Comparison of ENCODE assay signal across 8 cellular contexts in the genomic region with DNA sequence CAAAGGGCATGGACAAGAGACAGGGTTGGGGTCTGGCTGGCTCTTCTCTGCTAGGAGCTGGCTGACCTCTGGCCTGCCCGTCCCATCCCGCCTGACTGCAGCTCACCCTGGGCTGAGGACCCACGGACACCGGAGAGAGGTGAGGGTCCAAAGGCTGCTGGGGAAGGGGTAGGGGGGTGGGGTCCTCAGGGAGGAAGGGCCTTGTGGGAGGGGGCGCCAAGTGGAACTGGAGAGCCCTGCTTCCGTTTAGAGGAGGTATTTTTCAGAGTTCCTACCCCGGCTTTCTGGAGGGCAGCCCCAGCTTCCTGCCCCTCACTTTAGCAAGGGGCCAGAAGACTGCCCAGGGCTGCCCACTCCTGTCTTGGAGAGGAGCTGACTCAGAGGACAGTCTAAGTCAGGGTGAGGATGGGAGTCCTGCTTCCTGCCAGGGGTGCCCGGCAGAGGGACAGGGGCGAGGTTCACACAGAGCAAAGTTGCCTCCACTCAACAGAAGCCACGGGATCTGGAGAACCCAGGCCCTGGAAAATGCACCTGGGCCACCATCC. TPM values are rescaled to one million over a fixed set of nuclear protein-coding genes. Genes with fewer than 3 reads are reported as not detected.
DNase-seq lines count a peak whose midpoint lies in the region; ATAC-seq lines count a peak whose summit lies in the region.

No MANE protein-coding gene starts in this region.

- H3K27me3 Mint-ChIP-seq in T-helper 2 cell treated with Interferon-gamma antibody and Interleukin-4, amounts not matched to agents 5 μg/mL and 100 μg/mL, for 36 hours (ENCODE audit: low read depth) = peaks cover 8% of the 10 kb centered on the region
- peaks cover under 1% of the 10 kb centered on the region for H3K27me3 Mint-ChIP-seq in activated CD8-positive, alpha-beta T cell treated with anti-CD3 and anti-CD28 coated beads, Interleukin-2, amount 10 ng/mL, durations not matched to agents 7 days and 5 days (ENCODE audit: low read depth)

- peak overlapping the region; percentile 69 for H3K4me3 Mint-ChIP-seq in T-helper 2 cell treated with Interferon-gamma antibody and Interleukin-4, amounts not matched to agents 5 μg/mL and 100 μg/mL, for 36 hours
- no peak overlapping the region for H3K4me3 Mint-ChIP-seq in activated CD8-positive, alpha-beta T cell treated with anti-CD3 and anti-CD28 coated beads, Interleukin-2, amount 10 ng/mL, durations not matched to agents 7 days and 5 days

- H3K36me3 Mint-ChIP-seq in T-helper 2 cell treated with Interferon-gamma antibody and Interleukin-4, amounts not matched to agents 5 μg/mL and 100 μg/mL, for 36 hours (ENCODE audit: low read depth) = peaks cover 10% of the 10 kb centered on the region
- H3K36me3 Mint-ChIP-seq in activated CD8-positive, alpha-beta T cell treated with anti-CD3 and anti-CD28 coated beads, Interleukin-2, amount 10 ng/mL, durations not matched to agents 7 days and 5 days (ENCODE audit: low read depth) = peaks cover 2% of the 10 kb centered on the region

- ATAC-seq in HG02798 (IDR thresholded peaks at IDR 0.05; ENCODE audit: poor library complexity, unreplicated experiment) = peak; percentile 5
- ATAC-seq in activated CD8-positive, alpha-beta T cell treated with anti-CD3 and anti-CD28 coated beads, Interleukin-2, amount 10 ng/mL, durations not matched to agents 7 days and 5 days = peak; percentile 40

- DNase-seq in T-helper 2 cell treated with Interferon-gamma antibody and Interleukin-4, amounts not matched to agents 5 μg/mL and 100 μg/mL, for 36 hours (ENCODE audit: low spot score) = no peak
- DNase-seq in T-helper 2 cell (no peak), posterior vena cava (ENCODE audit: low spot score) (peak; percentile 66), UCSD-AML1 (lab: John Stamatoyannopoulos, UW; ENCODE audit: unreplicated experiment) (no peak), NCI-H526 (lab: John Stamatoyannopoulos, UW) (no peak)
- peak; percentile 23 for DNase-seq in activated CD8-positive, alpha-beta T cell treated with anti-CD3 and anti-CD28 coated beads, Interleukin-2, amount 10 ng/mL, durations not matched to agents 7 days and 5 days
- no peak for DNase-seq in stimulated activated naive CD4-positive, alpha-beta T cell treated with Interleukin-2 at 50 U/mL for 16 hours (lab: John Stamatoyannopoulos, UW)

- H3K9me3 Mint-ChIP-seq in T-helper 2 cell treated with Interferon-gamma antibody and Interleukin-4, amounts not matched to agents 5 μg/mL and 100 μg/mL, for 36 hours = no peaks in the 10 kb centered on the region
- H3K9me3 Mint-ChIP-seq in activated CD8-positive, alpha-beta T cell treated with anti-CD3 and anti-CD28 coated beads, Interleukin-2, amount 10 ng/mL, durations not matched to agents 7 days and 5 days (ENCODE audit: insufficient read depth) = no peaks in the 10 kb centered on the region

- intact Hi-C loops in posterior vena cava (cut with DNase I) = loop anchor here (2.0 to 10.0 kb wide), 2 partner anchors 25 to 55 kb away; no protein-coding TSS in a partner anchor

- CTCF ChIA-PET in activated CD8-positive, alpha-beta T cell treated with anti-CD3 and anti-CD28 coated beads, Interleukin-2, amount 10 ng/mL, durations not matched to agents 7 days and 5 days (lab: Charles Lee) = interaction anchor here (1.0 to 2.1 kb wide), 4 partner anchors 35 to 77 kb away, joined by 3 to 11 read pairs (median 5); no protein-coding TSS in a partner anchor

- POLR2A ChIA-PET in activated CD8-positive, alpha-beta T cell treated with anti-CD3 and anti-CD28 coated beads, Interleukin-2, amount 10 ng/mL, durations not matched to agents 7 days and 5 days (lab: Charles Lee) = interaction anchor here (1.0 kb wide), 1 partner anchor 12 kb away, joined by 4 read pairs; a partner anchor contains a TSS

- peaks cover 21% of the 10 kb centered on the region for H3K4me1 Mint-ChIP-seq in T-helper 2 cell treated with Interferon-gamma antibody and Interleukin-4, amounts not matched to agents 5 μg/mL and 100 μg/mL, for 36 hours (ENCODE audit: low read depth)
- peaks cover 40% of the 10 kb centered on the region for H3K4me1 Mint-ChIP-seq in activated CD8-positive, alpha-beta T cell treated with anti-CD3 and anti-CD28 coated beads, Interleukin-2, amount 10 ng/mL, durations not matched to agents 7 days and 5 days (ENCODE audit: low read depth)

- H3K27ac Mint-ChIP-seq in T-helper 2 cell treated with Interferon-gamma antibody and Interleukin-4, amounts not matched to agents 5 μg/mL and 100 μg/mL, for 36 hours = peak overlapping the region; percentile 88
- H3K27ac Mint-ChIP-seq in activated CD8-positive, alpha-beta T cell treated with anti-CD3 and anti-CD28 coated beads, Interleukin-2, amount 10 ng/mL, durations not matched to agents 7 days and 5 days = peak overlapping the region; percentile 87

RNA-seq across cellular contexts. Expression of a gene that starts 7.1 kb away (rescaled TPM):
- under 1 TPM; 0.44 to 0.71 TPM for total RNA-seq in activated CD8-positive, alpha-beta T cell treated with anti-CD3 and anti-CD28 coated beads, Interleukin-2, amount 10 ng/mL, durations not matched to agents 7 days and 5 days
- not detected for total RNA-seq in posterior vena cava

RNA-seq across cellular contexts. Expression of a gene that starts 11.9 kb away (rescaled TPM):
- 10 to 100 TPM; 50.0 to 54.6 TPM for total RNA-seq in activated CD8-positive, alpha-beta T cell treated with anti-CD3 and anti-CD28 coated beads, Interleukin-2, amount 10 ng/mL, durations not matched to agents 7 days and 5 days
- 10 to 100 TPM; 13.3 to 18.8 TPM for total RNA-seq in posterior vena cava

RNA-seq across cellular contexts. Expression of a gene that starts 22.5 kb away (rescaled TPM):
- 1 to 10 TPM; 2.1 TPM for total RNA-seq in activated CD8-positive, alpha-beta T cell treated with anti-CD3 and anti-CD28 coated beads, Interleukin-2, amount 10 ng/mL, durations not matched to agents 7 days and 5 days
- total RNA-seq in posterior vena cava = under 1 TPM in 1 of 2 donors, not detected in 1; 0.57 TPM

RNA-seq across cellular contexts. Expression of a gene that starts 44.1 kb away (rescaled TPM):
- total RNA-seq in activated CD8-positive, alpha-beta T cell treated with anti-CD3 and anti-CD28 coated beads, Interleukin-2, amount 10 ng/mL, durations not matched to agents 7 days and 5 days = 1 to 10 TPM in 1 of 2 experiments, under 1 TPM in 1; 0.95 to 1.3 TPM
- total RNA-seq in posterior vena cava = 10 to 100 TPM in 1 of 2 donors, 1 to 10 TPM in 1; 8.5 to 10.9 TPM

Comparison
In these comparisons a context has a peak if more than half of its experiments do, and no peak if none do; other contexts are left out.
1. DNase-seq: peak in activated CD8-positive, alpha-beta T cell treated with anti-CD3 and anti-CD28 coated beads, Interleukin-2, amount 10 ng/mL, durations not matched to agents 7 days and 5 days (single experiment) and posterior vena cava (single experiment); none in T-helper 2 cell treated with Interferon-gamma antibody and Interleukin-4, amounts not matched to agents 5 μg/mL and 100 μg/mL, for 36 hours (single experiment), T-helper 2 cell (0 of 5), UCSD-AML1 (single experiment), NCI-H526 (0 of 2) and stimulated activated naive CD4-positive, alpha-beta T cell treated with Interleukin-2 at 50 U/mL for 16 hours (single experiment).